29 cellular contexts compared by ENCODE assay signal in the genomic region with DNA sequence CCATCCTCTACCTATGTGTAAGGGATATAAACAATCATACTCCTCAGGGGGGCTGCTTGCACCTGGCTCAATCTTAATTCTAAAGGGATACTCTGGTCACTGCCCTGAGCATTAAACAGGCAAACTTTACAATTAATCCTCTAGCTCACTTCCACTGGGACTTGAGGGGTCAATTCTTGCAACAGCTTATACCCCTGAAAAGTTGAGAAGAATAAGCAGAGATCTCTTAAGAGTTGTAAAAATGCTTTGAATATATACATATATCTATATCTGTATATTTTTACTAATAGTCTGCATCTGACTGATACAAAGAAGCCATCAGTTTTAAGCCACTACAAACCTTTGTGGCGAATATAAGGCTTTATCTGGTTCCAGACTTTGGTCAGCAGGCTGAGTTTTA.
"Had no signal": no experiment of that assay in that cellular context is flagged by ENCODE, and none has a peak within 500 bp of the region (broad histone marks: within the 10 kb centered on the region; RNA-seq: fewer than 3 reads in every experiment).

No MANE protein-coding gene starts in this region.

- FAIRE-seq: astrocyte, bronchial epithelial cell had no signal

- DNase-seq: activated effector memory CD4-positive, alpha-beta T cell treated with anti-CD3 and anti-CD28 coated beads, Interleukin-2, amount 50 U/mL, for 16 hours; activated effector memory CD4-positive, alpha-beta T cell treated with Interleukin-2 at 50 U/mL for 16 hours; activated gamma-delta T cell; activated gamma-delta T cell treated with Interleukin-2 at 50 U/mL for 16 hours; activated naive CD4-positive, alpha-beta T cell; activated naive CD4-positive, alpha-beta T cell treated with anti-CD3 and anti-CD28 coated beads for 36 hours; activated naive CD4-positive, alpha-beta T cell treated with anti-CD3 and anti-CD28 coated beads, Interleukin-2, amount 10 ng/mL, durations not matched to agents 7 days and 5 days; activated naive CD4-positive, alpha-beta T cell treated with anti-CD3 and anti-CD28 coated beads, Interleukin-2, amount 50 U/mL, for 16 hours; activated naive CD4-positive, alpha-beta T cell treated with Interleukin-2 at 50 U/mL for 16 hours; activated naive CD8-positive, alpha-beta T cell treated with anti-CD3 and anti-CD28 coated beads for 36 hours; activated naive CD8-positive, alpha-beta T cell treated with anti-CD3 and anti-CD28 coated beads, Interleukin-2, amount 10 ng/mL, durations not matched to agents 7 days and 5 days; activated naive CD8-positive, alpha-beta T cell treated with anti-CD3 and anti-CD28 coated beads, Interleukin-2, amount 50 U/mL, for 24 hours; activated T-cell treated with anti-CD3 and anti-CD28 coated beads, Interleukin-2, amount 50 U/mL, for 1 hour; activated T-cell treated with anti-CD3 and anti-CD28 coated beads, Interleukin-2, amount 50 U/mL, for 24 hours; activated T-cell treated with anti-CD3 and anti-CD28 coated beads, Interleukin-2, amount 50 U/mL, for 4 hours; activated T-cell treated with anti-CD3 and anti-CD28 coated beads, Interleukin-2, amount 50 U/mL, for 48 hours; activated T-cell treated with anti-CD3 and anti-CD28 coated beads, Interleukin-2, amount 50 U/mL, for 72 hours; adrenal gland; amniotic stem cell; amygdala; anterior cingulate cortex; aorta; body of pancreas; brain microvascular endothelial cell; caudate nucleus; central memory CD4-positive, alpha-beta T cell; cerebellar nuclear complex had no signal
